In the genomic region with DNA sequence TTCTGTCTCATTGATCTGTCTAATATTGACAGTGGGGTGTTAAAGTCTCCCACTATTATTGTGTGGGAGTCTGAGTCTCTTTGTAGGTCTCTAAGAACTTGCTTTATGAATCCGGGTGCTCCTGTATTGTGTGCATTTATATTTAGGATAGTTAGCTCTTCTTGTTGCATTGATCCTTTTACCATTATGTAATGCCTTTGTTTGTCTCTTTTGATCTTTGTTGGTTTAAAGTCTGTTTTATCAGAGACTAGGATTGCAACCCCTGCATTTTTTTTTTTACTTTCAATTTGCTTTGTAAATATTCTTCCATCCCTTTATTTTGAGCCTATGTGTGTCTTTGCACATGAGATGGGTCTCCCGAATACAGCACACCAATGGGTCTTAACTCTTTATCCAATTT, we compare ENCODE assay signal across 3 cellular contexts. TPM values are rescaled to one million over a fixed set of nuclear protein-coding genes. Genes with fewer than 3 reads are reported as not detected.
"Had no signal": no experiment of that assay in that cellular context is flagged by ENCODE, and none has a peak within 500 bp of the region (broad histone marks: within the 10 kb centered on the region; RNA-seq: fewer than 3 reads in every experiment).

No MANE protein-coding gene starts in this region.

RNA-seq across cellular contexts. Expression of a gene that starts 34.9 kb away (rescaled TPM):
- total RNA-seq: GM23338, H1, H9 had no signal
- polyA plus RNA-seq: H1 had no signal
